17 cellular contexts compared by ENCODE assay signal in genomic region chr1:241603626-241604337, GRCh38. TPM values are rescaled to one million over a fixed set of nuclear protein-coding genes. Genes with fewer than 3 reads are reported as not detected.
A peak's percentile ranks its signal among the peaks of the same experiment; 100 is the strongest.
DNase-seq lines count a peak whose midpoint lies in the region; ATAC-seq and TF ChIP-seq lines count a peak whose summit lies in the region.
"Had no signal": no experiment of that assay in that cellular context is flagged by ENCODE, and none has a peak within 500 bp of the region (broad histone marks: within the 10 kb centered on the region; RNA-seq: fewer than 3 reads in every experiment).

No MANE protein-coding gene starts in this region.

- no peak for ATAC-seq in HG02973 (IDR thresholded peaks at IDR 0.05; ENCODE audit: unreplicated experiment)
- ATAC-seq in GM21737 (IDR thresholded peaks at IDR 0.05; ENCODE audit: unreplicated experiment) = no peak

- intact Hi-C loops in Calu3 (cut with micrococcal nuclease; ENCODE audit: unreplicated experiment) = no loop called here

- no peaks in the 10 kb centered on the region for H3K9me3 Mint-ChIP-seq in Calu3 (ENCODE audit: low read depth, unreplicated experiment)
- H3K9me3 Mint-ChIP-seq: activated naive CD4-positive, alpha-beta T cell treated with anti-CD3 and anti-CD28 coated beads, Interleukin-2, amount 50 U/mL, for 24 hours; CD4-positive, alpha-beta T cell; immature natural killer cell had no signal

- H3K4me3 Mint-ChIP-seq in Calu3 (ENCODE audit: low read depth, unreplicated experiment) = no peak overlapping the region
- H3K4me3 Mint-ChIP-seq: activated naive CD4-positive, alpha-beta T cell treated with anti-CD3 and anti-CD28 coated beads, Interleukin-2, amount 50 U/mL, for 24 hours; CD4-positive, alpha-beta T cell; immature natural killer cell had no signal

- H3K36me3 Mint-ChIP-seq in Calu3 (ENCODE audit: insufficient read depth, unreplicated experiment) = no peaks in the 10 kb centered on the region

- peak overlapping the region; percentile 43 for H3K27ac Mint-ChIP-seq in Calu3 (ENCODE audit: unreplicated experiment)
- H3K27ac Mint-ChIP-seq: activated naive CD4-positive, alpha-beta T cell treated with anti-CD3 and anti-CD28 coated beads, Interleukin-2, amount 50 U/mL, for 24 hours; CD4-positive, alpha-beta T cell; immature natural killer cell had no signal

- peaks cover 52% of the 10 kb centered on the region for H3K4me1 Mint-ChIP-seq in Calu3 (ENCODE audit: low read depth, unreplicated experiment)
- H3K4me1 Mint-ChIP-seq: activated naive CD4-positive, alpha-beta T cell treated with anti-CD3 and anti-CD28 coated beads, Interleukin-2, amount 50 U/mL, for 24 hours; immature natural killer cell had no signal

- DNase-seq in Calu3 (no peak), RPMI7951 (ENCODE audit: low read depth) (peak; percentile 81), fibroblast of gingiva (ENCODE audit: low read depth) (peak; percentile 80), renal cortical epithelial cell (ENCODE audit: low read depth) (peak; percentile 88), GM10266 (ENCODE audit: extremely low spot score) (no peak), NCI-H524 (lab: John Stamatoyannopoulos, UW) (no peak)
- DNase-seq: CD4-positive, alpha-beta T cell; cortex of kidney; immature natural killer cell; NCI-H510A treated with DMSO at 0.1 percent for 48 hours; stimulated activated CD4-positive, alpha-beta T cell treated with anti-CD3 and anti-CD28 coated beads, Interleukin-4, amount 100 ng/mL, for 24 hours; stimulated activated naive CD8-positive, alpha-beta T cell treated with anti-CD3 and anti-CD28 coated beads, Interleukin-15, Interleukin-2, amounts not matched to agents 100 U/mL and 50 U/mL, for 24 hours had no signal

- CTCF ChIA-PET in Calu3 (lab: Charles Lee) = interaction anchor here (0.6 kb wide), 1 partner anchor 818 kb away, joined by 3 read pairs; no protein-coding TSS in a partner anchor

- TF ChIP-seq CTCF in Calu3 (IDR thresholded peaks at IDR 0.05; ENCODE audit: unreplicated experiment) = no peak
- TF ChIP-seq CTCF in GM10266 (IDR thresholded peaks at IDR 0.05; ENCODE audit: control insufficient read depth, insufficient read depth, low read depth, missing control alignments) = no peak

- no peaks in the 10 kb centered on the region for H3K27me3 Mint-ChIP-seq in Calu3 (ENCODE audit: unreplicated experiment)
- H3K27me3 Mint-ChIP-seq: activated naive CD4-positive, alpha-beta T cell treated with anti-CD3 and anti-CD28 coated beads, Interleukin-2, amount 50 U/mL, for 24 hours; CD4-positive, alpha-beta T cell had no signal

- BruUV-seq in Calu3 (replicated peaks; lab: Mats Ljungman, UMichigan) = no TSS peak

RNA-seq across cellular contexts. Expression of gene CHML, which starts 36.4 kb away (rescaled TPM):
- total RNA-seq in Calu3 (2022) (28.2 and 30.4 TPM in 2 replicates), renal cortical epithelial cell (13.9 and 14.0 TPM in 2 replicates)
- 8.8 and 9.7 TPM in 2 replicates for total RNA-seq in RPMI7951 (2014; rRNA removed; shearing (Covaris generic))

RNA-seq across cellular contexts. Expression of gene OPN3, which starts 36.4 kb away (rescaled TPM):
- total RNA-seq in Calu3 (2022) (15.3 and 22.0 TPM in 2 replicates), renal cortical epithelial cell (62.5 and 114 TPM in 2 replicates)
- total RNA-seq in RPMI7951 (2014; rRNA removed; shearing (Covaris generic)) = 38.3 and 49.4 TPM in 2 replicates

RNA-seq across cellular contexts. Expression of gene WDR64, which starts 48.3 kb away (rescaled TPM):
- total RNA-seq in Calu3 (2022) (not detected in 2 replicates), renal cortical epithelial cell (0.35 TPM in 1 of 2 replicates, not detected in the other)
- not detected in 2 replicates for total RNA-seq in RPMI7951 (2014; rRNA removed; shearing (Covaris generic))
- total RNA-seq: frontal cortex, pulmonary artery endothelial cell had no signal

Comparison
In these comparisons a context has a peak if more than half of its experiments do, and no peak if none do; other contexts are left out.
1. DNase-seq: peak in RPMI7951 (single experiment), fibroblast of gingiva (single experiment) and renal cortical epithelial cell (single experiment); none in Calu3 (single experiment), GM10266 (single experiment) and NCI-H524 (0 of 2).